In genomic region chr5:170513856-170514255, GRCh38 we compare ENCODE assay signal across 18 cellular contexts. TPM values are rescaled to one million over a fixed set of nuclear protein-coding genes. Genes with fewer than 3 reads are reported as not detected.
DNase-seq lines count a peak whose midpoint lies in the region; FAIRE-seq and TF ChIP-seq lines count a peak whose summit lies in the region.
"Had no signal": no experiment of that assay in that cellular context is flagged by ENCODE, and none has a peak within 500 bp of the region (broad histone marks: within the 10 kb centered on the region; RNA-seq: fewer than 3 reads in every experiment).

No MANE protein-coding gene starts in this region.

- H3K9me3 Mint-ChIP-seq in activated naive CD4-positive, alpha-beta T cell treated with anti-CD3 and anti-CD28 coated beads, Interleukin-2, amount 10 ng/mL, durations not matched to agents 7 days and 5 days = no peaks in the 10 kb centered on the region
- H3K9me3 Mint-ChIP-seq: CD8-positive, alpha-beta T cell had no signal

- TF ChIP-seq CTCF in H1 (IDR thresholded peaks at IDR 0.05; ENCODE audit: control extremely low read depth in 1 of 3, insufficient read depth in 1 of 3, low read depth in 1 of 3, low read length in 3 of 3) = no peak

- no peak for TF ChIP-seq EP300 in H1 (IDR thresholded peaks at IDR 0.05; ENCODE audit: borderline replicate concordance in 1 of 2, low read depth in 2 of 2, low read length in 2 of 2)

- H2BK20ac ChIP-seq in H1 (ENCODE audit: low read length) = no peak overlapping the region

- H3K4me2 ChIP-seq in H1 (ENCODE audit: insufficient read depth in 1 of 2, low read depth in 2 of 2, low read length in 2 of 2) = no peak overlapping the region

- H3K14ac ChIP-seq in H1 (ENCODE audit: insufficient read length) = no peak overlapping the region

- no peak overlapping the region for H2AK5ac ChIP-seq in H1 (ENCODE audit: low read depth, low read length)

- peaks cover 0 to 2% (median 0%) of the 10 kb centered on the region in 4 experiments; a peak in 1 of 7 replicates for H3K27me3 ChIP-seq in H1 (replicated peaks in 1 of 4; ENCODE audit: control insufficient read depth in 3 of 4, extremely low read depth in 1 of 4, insufficient read depth in 3 of 4, low read length in 3 of 4)

- no peak overlapping the region for H3K18ac ChIP-seq in H1 (ENCODE audit: extremely low read depth, low read length)

- TF ChIP-seq RAD21 in H1 (IDR thresholded peaks at IDR 0.05 in 1 of 2, conservative IDR thresholded peaks at IDR 0.05 in 1 of 2; ENCODE audit: low read depth in 2 of 2, low read length in 2 of 2) = no peak

- H3K9me3 ChIP-seq in H1 (ENCODE audit: insufficient read depth in 2 of 2, low read depth in 1 of 2, low read length in 1 of 2) = no peaks in the 10 kb centered on the region

- H2BK12ac ChIP-seq in H1 (ENCODE audit: low read depth, low read length) = no peak overlapping the region

- H4K20me1 ChIP-seq in H1 (replicated peaks in 1 of 2; ENCODE audit: control insufficient read depth in 1 of 2, insufficient read depth in 2 of 2, low read length in 2 of 2) = peaks cover 0 to 5% of the 10 kb centered on the region in 2 experiments

- no peak overlapping the region for H3K27ac ChIP-seq in H1 (ENCODE audit: low read depth, low read length)
- H3K27ac ChIP-seq: 22Rv1 had no signal

- no peak overlapping the region for H4K5ac ChIP-seq in H1 (ENCODE audit: insufficient read length, low read depth, low read length)

- no peak overlapping the region for H4K91ac ChIP-seq in H1 (replicated peaks; ENCODE audit: insufficient read length, low read length)

- H3K79me2 ChIP-seq in H1 (ENCODE audit: control insufficient read depth in 1 of 2, insufficient read depth in 2 of 2, low read length in 2 of 2) = no peaks in the 10 kb centered on the region

- no peak overlapping the region for H2BK15ac ChIP-seq in H1 (ENCODE audit: low read length)

- no peak overlapping the region for H2BK120ac ChIP-seq in H1 (replicated peaks; ENCODE audit: low read depth, low read length)

- H3K27me3 Mint-ChIP-seq in activated naive CD4-positive, alpha-beta T cell treated with anti-CD3 and anti-CD28 coated beads, Interleukin-2, amount 10 ng/mL, durations not matched to agents 7 days and 5 days = peaks cover 7% of the 10 kb centered on the region

- no peak for FAIRE-seq in H1 (lab: Jason Lieb, UNC)
- FAIRE-seq: G401.6, GM12891, GM19239, H54 had no signal

- H3K4me1 Mint-ChIP-seq in activated naive CD4-positive, alpha-beta T cell treated with anti-CD3 and anti-CD28 coated beads, Interleukin-2, amount 10 ng/mL, durations not matched to agents 7 days and 5 days = no peaks in the 10 kb centered on the region

- H3K56ac ChIP-seq in H1 (replicated peaks; ENCODE audit: insufficient read length, low read depth, low read length) = no peak overlapping the region

- peaks cover 0 to 3% (median 0%) of the 10 kb centered on the region in 4 experiments; a peak in 1 of 7 replicates for H3K4me1 ChIP-seq in H1 (replicated peaks in 1 of 4; ENCODE audit: control insufficient read depth in 3 of 4, insufficient read depth in 4 of 4, low read length in 3 of 4)

- no peak overlapping the region for H3K23ac ChIP-seq in H1 (ENCODE audit: insufficient read length)

- H3K9ac ChIP-seq in H1 (replicated peaks in 1 of 4; ENCODE audit: extremely low read depth in 1 of 4, low read depth in 3 of 4, low read length in 3 of 4) = no peak overlapping the region

- CTCF ChIA-PET in H1 (lab: Charles Lee; ENCODE audit: partially characterized antibody) = interaction anchor here (0.6 to 1.7 kb wide), 4 partner anchors 79 to 111 kb away, joined by 3 to 7 read pairs (median 4); no protein-coding TSS in a partner anchor
- CTCF ChIA-PET in activated naive CD4-positive, alpha-beta T cell treated with anti-CD3 and anti-CD28 coated beads, Interleukin-2, amount 10 ng/mL, durations not matched to agents 7 days and 5 days (lab: Charles Lee) = no interaction called here

- H3K4ac ChIP-seq in H1 (replicated peaks; ENCODE audit: insufficient read length, low read depth, low read length) = no peak overlapping the region

- no peak overlapping the region for H3K27ac Mint-ChIP-seq in activated naive CD4-positive, alpha-beta T cell treated with anti-CD3 and anti-CD28 coated beads, Interleukin-2, amount 10 ng/mL, durations not matched to agents 7 days and 5 days
- H3K27ac Mint-ChIP-seq: CD14-positive monocyte; CD8-positive, alpha-beta T cell had no signal

- no peak overlapping the region for H3K4me3 Mint-ChIP-seq in activated naive CD4-positive, alpha-beta T cell treated with anti-CD3 and anti-CD28 coated beads, Interleukin-2, amount 10 ng/mL, durations not matched to agents 7 days and 5 days
- H3K4me3 Mint-ChIP-seq: CD14-positive monocyte; CD8-positive, alpha-beta T cell had no signal

- H3K23me2 ChIP-seq in H1 (ENCODE audit: low read depth, low read length) = peaks cover 7% of the 10 kb centered on the region; the same call in 1 of the 2 replicates

- TF ChIP-seq POLR2A in H1 (IDR thresholded peaks at IDR 0.05; ENCODE audit: control extremely low read depth in 1 of 2, low read depth in 2 of 2, low read length in 2 of 2) = no peak

- H3K79me1 ChIP-seq in H1 (ENCODE audit: low read depth, low read length) = no peaks in the 10 kb centered on the region

- no peak overlapping the region for H2BK5ac ChIP-seq in H1 (ENCODE audit: low read depth, low read length)

- DNase-seq in DMS 273 (lab: John Stamatoyannopoulos, UW; ENCODE audit: unreplicated experiment) (peak; percentile 27), DMS 273 treated with DMSO at 0.1 percent for 48 hours (lab: John Stamatoyannopoulos, UW) (no peak), NCI-H2107 treated with DMSO at 0.1 percent for 48 hours (lab: John Stamatoyannopoulos, UW; ENCODE audit: unreplicated experiment) (peak; percentile 61), NCI-H510A (lab: John Stamatoyannopoulos, UW) (peak; percentile 26), H1 (ENCODE audit: low read depth in 1 of 2, low spot score in 2 of 2) (no peak), NCI-H2227 (lab: John Stamatoyannopoulos, UW; ENCODE audit: unreplicated experiment) (no peak), iPS-NIHi7 (ENCODE audit: extremely low spot score) (no peak)
- no peak for DNase-seq in activated naive CD4-positive, alpha-beta T cell treated with anti-CD3 and anti-CD28 coated beads, Interleukin-2, amount 10 ng/mL, durations not matched to agents 7 days and 5 days
- DNase-seq: CD8-positive, alpha-beta T cell; COR-L47; EL had no signal

- POLR2A ChIA-PET in H1 (lab: Charles Lee; ENCODE audit: partially characterized antibody) = no interaction called here

- 79% methylated on average over 2 of the region's 2 CpGs; no CpG with 5 or more reads in 1 of the 2 experiments for WGBS in H1 (ENCODE audit: extremely low coverage in 1 of 2, insufficient coverage in 1 of 2, insufficient read length in 1 of 2, insufficient replicate concordance in 2 of 2, low coverage in 1 of 2, low lambda C conversion rate in 2 of 2, missing lambda C conversion rate in 1 of 2), 2 experiments

- H3K36me3 ChIP-seq in H1 (ENCODE audit: control insufficient read depth in 2 of 4, insufficient read depth in 4 of 4, low read length in 3 of 4) = no peaks in the 10 kb centered on the region

- H3K36me3 Mint-ChIP-seq in activated naive CD4-positive, alpha-beta T cell treated with anti-CD3 and anti-CD28 coated beads, Interleukin-2, amount 10 ng/mL, durations not matched to agents 7 days and 5 days = no peaks in the 10 kb centered on the region
- H3K36me3 Mint-ChIP-seq: CD14-positive monocyte; CD8-positive, alpha-beta T cell had no signal

- H4K8ac ChIP-seq in H1 (ENCODE audit: extremely low read depth, insufficient read depth, low read length) = no peak overlapping the region; the same call in 1 of the 2 replicates

- 0 out of 2 replicates have a peak overlapping the region, but pooled peaks have one; percentile 2 for H2AFZ ChIP-seq in H1 (ENCODE audit: low read length)

- no peak overlapping the region for H3K4me3 ChIP-seq in H1 (ENCODE audit: extremely low read depth in 1 of 4, insufficient read depth in 2 of 4, low read depth in 3 of 4, low read length in 4 of 4)

TF ChIP-seq in H1, 55 proteins besides CTCF, POLR2A, EP300 and RAD21 (continues in another document):
- TF ChIP-seq TAF7 (optimal IDR thresholded peaks at IDR 0.05; ENCODE audit: borderline replicate concordance, low read depth, low read length) = no peak
- TF ChIP-seq CBX5 (IDR thresholded peaks at IDR 0.05; ENCODE audit: low read depth, low read length) = no peak
- no peak for TF ChIP-seq BRCA1 (IDR thresholded peaks at IDR 0.05; ENCODE audit: low read depth, low read length)
- no peak for TF ChIP-seq RXRA (IDR thresholded peaks at IDR 0.05; ENCODE audit: insufficient read depth, low read depth, low read length)
- no peak for TF ChIP-seq TCF12 (IDR thresholded peaks at IDR 0.05; ENCODE audit: low read depth, low read length)
- no peak for TF ChIP-seq KDM5A (IDR thresholded peaks at IDR 0.05; ENCODE audit: low read length)
- TF ChIP-seq YY1 (IDR thresholded peaks at IDR 0.05; ENCODE audit: low read depth, low read length) = no peak
- no peak for TF ChIP-seq TEAD4 (IDR thresholded peaks at IDR 0.05; ENCODE audit: low read depth, low read length)
- TF ChIP-seq EZH2 (IDR thresholded peaks at IDR 0.05; ENCODE audit: low read depth, low read length, severe bottlenecking) = no peak
- TF ChIP-seq RNF2 (IDR thresholded peaks at IDR 0.05; ENCODE audit: borderline replicate concordance, low read depth, low read length, missing control alignments, poor library complexity, severe bottlenecking) = no peak
- TF ChIP-seq CHD2 (IDR thresholded peaks at IDR 0.05; ENCODE audit: low read length) = no peak
- no peak for TF ChIP-seq SP2 (IDR thresholded peaks at IDR 0.05; ENCODE audit: low read length)
- no peak for TF ChIP-seq ZNF274 (IDR thresholded peaks at IDR 0.05; ENCODE audit: borderline replicate concordance, extremely low read depth, low read length)
- no peak for TF ChIP-seq POLR2AphosphoS5 (IDR thresholded peaks at IDR 0.05; ENCODE audit: low read depth, low read length)
- no peak for TF ChIP-seq EGR1 (IDR thresholded peaks at IDR 0.05; ENCODE audit: borderline replicate concordance, low read depth, low read length)
- no peak for TF ChIP-seq KDM4A (IDR thresholded peaks at IDR 0.05; ENCODE audit: low read depth, low read length, severe bottlenecking)
- TF ChIP-seq GTF2F1 (IDR thresholded peaks at IDR 0.05; ENCODE audit: borderline replicate concordance, low read depth, low read length) = no peak
- TF ChIP-seq FOSL1 (IDR thresholded peaks at IDR 0.05; ENCODE audit: insufficient read depth, low read depth, low read length) = no peak

RNA-seq across cellular contexts. Expression of gene KCNIP1, which starts 10.0 kb away (rescaled TPM):
- total RNA-seq in H1 (2021; fragmentation: NEBNext Ultra II Directional; extraction: Animal tissue kit (Norgen Biotek cat#: 25700)) = 0.52 TPM in 2 replicates
- polyA plus RNA-seq in H1 (2011; rRNA removed) = 0.36 and 0.83 TPM in 2 replicates
- polyA plus RNA-seq in H1 (2011; cell fraction: cytosol; rRNA removed) = 0.41 TPM
- polyA plus RNA-seq in H1 (2011; cell fraction: nucleus; rRNA removed) = 0.40 TPM
- 0.41 to 0.98 TPM (median 0.81 TPM) in 4 replicates for polyA plus RNA-seq in H1 (2012, experiment 1 of 2)
- 0.60 TPM for polyA plus RNA-seq in H1 (2012, experiment 2 of 2)
- polyA plus RNA-seq in H1 (2013, experiment 1 of 2) = 0.53 TPM
- 0.61 TPM for polyA plus RNA-seq in H1 (2013, experiment 2 of 2)
- 0.60 and 0.76 TPM in 2 replicates for polyA minus RNA-seq in H1 (2011; rRNA and poly(A)+ RNA removed)
- not detected for polyA minus RNA-seq in H1 (2011; cell fraction: cytosol; rRNA and poly(A)+ RNA removed)
- polyA minus RNA-seq in H1 (2011; cell fraction: nucleus; rRNA and poly(A)+ RNA removed) = 1.3 TPM
- total RNA-seq: CD8-positive, alpha-beta T cell had no signal
- polyA plus RNA-seq: BJ, CD14-positive monocyte had no signal

Comparison
In these comparisons a context has a peak if more than half of its experiments do, and no peak if none do; other contexts are left out.
1. DNase-seq: peak in DMS 273 (single experiment), NCI-H2107 treated with DMSO at 0.1 percent for 48 hours (single experiment) and NCI-H510A (single experiment); none in DMS 273 treated with DMSO at 0.1 percent for 48 hours (single experiment), H1 (0 of 2), NCI-H2227 (single experiment), activated naive CD4-positive, alpha-beta T cell treated with anti-CD3 and anti-CD28 coated beads, Interleukin-2, amount 10 ng/mL, durations not matched to agents 7 days and 5 days (single experiment) and iPS-NIHi7 (single experiment).